Comparison of ENCODE assay signal across 1 cellular context in the genomic region with DNA sequence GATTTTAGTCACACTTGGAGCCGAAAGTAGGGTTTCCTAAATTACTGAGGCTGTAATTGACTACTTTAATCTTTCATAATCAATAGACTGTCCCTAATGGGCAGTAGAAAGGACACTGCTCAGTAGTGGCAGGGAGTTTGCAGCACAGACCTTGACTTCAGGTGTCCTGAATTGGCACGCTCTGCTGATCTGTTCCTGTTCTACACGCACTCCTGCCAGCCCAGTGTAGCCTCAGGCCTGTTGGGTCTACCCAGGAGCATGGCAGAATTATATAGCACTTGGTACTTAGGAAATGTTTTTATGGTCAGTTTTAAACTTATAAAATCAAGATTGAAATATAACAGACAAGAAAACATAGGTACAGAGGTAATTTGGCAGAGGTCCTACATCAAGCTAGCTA.
TF ChIP-seq lines count a peak whose summit lies in the region.

No MANE protein-coding gene starts in this region.

TF ChIP-seq in IMR-90, 13 proteins besides CTCF, POLR2A, EP300 and RAD21 (continued from another document):
- TF ChIP-seq FOS (IDR thresholded peaks at IDR 0.05; ENCODE audit: low read depth, low read length) (no peak), RCOR1 (IDR thresholded peaks at IDR 0.05; ENCODE audit: insufficient replicate concordance, low read length) (no peak), NFE2L2 (IDR thresholded peaks at IDR 0.05; ENCODE audit: low read depth, low read length) (no peak), BHLHE40 (IDR thresholded peaks at IDR 0.05; ENCODE audit: low read depth, low read length) (no peak), MAZ (IDR thresholded peaks at IDR 0.05; ENCODE audit: borderline replicate concordance, low read depth, low read length) (no peak), RFX5 (IDR thresholded peaks at IDR 0.05; ENCODE audit: low read depth, low read length) (no peak), CHD1 (IDR thresholded peaks at IDR 0.05; ENCODE audit: low read depth, low read length) (no peak), MAFK (IDR thresholded peaks at IDR 0.05; ENCODE audit: low read depth, low read length) (no peak), SMC3 (IDR thresholded peaks at IDR 0.05; ENCODE audit: low read depth, low read length) (no peak)
- TF ChIP-seq, protein P1, sequence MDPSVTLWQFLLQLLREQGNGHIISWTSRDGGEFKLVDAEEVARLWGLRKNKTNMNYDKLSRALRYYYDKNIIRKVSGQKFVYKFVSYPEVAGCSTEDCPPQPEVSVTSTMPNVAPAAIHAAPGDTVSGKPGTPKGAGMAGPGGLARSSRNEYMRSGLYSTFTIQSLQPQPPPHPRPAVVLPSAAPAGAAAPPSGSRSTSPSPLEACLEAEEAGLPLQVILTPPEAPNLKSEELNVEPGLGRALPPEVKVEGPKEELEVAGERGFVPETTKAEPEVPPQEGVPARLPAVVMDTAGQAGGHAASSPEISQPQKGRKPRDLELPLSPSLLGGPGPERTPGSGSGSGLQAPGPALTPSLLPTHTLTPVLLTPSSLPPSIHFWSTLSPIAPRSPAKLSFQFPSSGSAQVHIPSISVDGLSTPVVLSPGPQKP (IDR thresholded peaks at IDR 0.05; ENCODE audit: borderline replicate concordance, low read depth, low read length) = no peak
- TF ChIP-seq, protein P2, sequence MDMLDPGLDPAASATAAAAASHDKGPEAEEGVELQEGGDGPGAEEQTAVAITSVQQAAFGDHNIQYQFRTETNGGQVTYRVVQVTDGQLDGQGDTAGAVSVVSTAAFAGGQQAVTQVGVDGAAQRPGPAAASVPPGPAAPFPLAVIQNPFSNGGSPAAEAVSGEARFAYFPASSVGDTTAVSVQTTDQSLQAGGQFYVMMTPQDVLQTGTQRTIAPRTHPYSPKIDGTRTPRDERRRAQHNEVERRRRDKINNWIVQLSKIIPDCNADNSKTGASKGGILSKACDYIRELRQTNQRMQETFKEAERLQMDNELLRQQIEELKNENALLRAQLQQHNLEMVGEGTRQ (IDR thresholded peaks at IDR 0.05; ENCODE audit: low read depth, low read length) = no peak
